In the genomic region with DNA sequence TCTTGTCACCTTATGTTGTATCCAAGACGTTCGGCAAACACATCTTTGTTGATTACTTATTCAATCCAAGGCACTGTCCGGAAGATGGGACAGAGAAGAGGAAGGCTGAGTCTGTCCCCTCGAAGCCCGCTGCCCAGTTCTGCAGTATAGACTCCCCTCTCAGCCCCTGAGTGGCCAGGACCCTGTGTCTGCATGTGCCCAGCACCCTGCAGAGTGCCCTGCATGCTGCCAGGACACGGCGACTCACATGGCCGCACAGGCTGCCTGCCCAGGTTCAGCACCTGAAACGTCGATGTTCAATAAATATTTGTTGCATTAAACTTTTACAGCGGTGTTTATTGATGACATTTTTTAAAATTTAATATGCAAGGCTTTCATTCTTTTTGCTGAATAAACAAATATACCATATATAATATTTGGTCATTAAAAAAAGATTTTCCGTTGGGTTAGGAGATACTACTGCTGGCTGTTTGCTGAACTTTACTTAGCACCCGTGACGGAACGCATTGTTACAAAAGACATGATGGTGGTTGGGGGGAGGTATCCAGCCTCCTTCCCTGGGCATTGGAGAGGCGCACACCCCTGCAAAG, we compare ENCODE assay signal across 21 cellular contexts.
DNase-seq lines count a peak whose midpoint lies in the region; ATAC-seq, FAIRE-seq and TF ChIP-seq lines count a peak whose summit lies in the region.
"Had no signal": no experiment of that assay in that cellular context is flagged by ENCODE, and none has a peak within 500 bp of the region (broad histone marks: within the 10 kb centered on the region; RNA-seq: fewer than 3 reads in every experiment).

No MANE protein-coding gene starts in this region.

- TF ChIP-seq CTCF in HepG2 (CRISPR knock-in tag; IDR thresholded peaks at IDR 0.05), result no peak
- TF ChIP-seq CTCF in right lobe of liver (IDR thresholded peaks at IDR 0.05), result no peak
- TF ChIP-seq CTCF in WTC11 (IDR thresholded peaks at IDR 0.05), result no peak
- no peak for TF ChIP-seq CTCF in gastrocnemius medialis (IDR thresholded peaks at IDR 0.05 in 4 of 5, conservative IDR thresholded peaks at IDR 0.05 in 1 of 5)

- intact Hi-C loops in HepG2 (cut with micrococcal nuclease; ENCODE audit: unreplicated experiment), result no loop called here
- intact Hi-C loops in right lobe of liver (cut with DNase I), result no loop called here
- intact Hi-C loops in gastrocnemius medialis (cut with DNase I; ENCODE audit: low total_unique reads), result no loop called here

- DNase-seq in HepG2 (ENCODE audit: low spot score) (no peak), right lobe of liver (no peak), WTC11 (ENCODE audit: low spot score) (no peak), islet precursor cell (peak; percentile 27), immature natural killer cell (no peak), gastrocnemius medialis (no peak)
- DNase-seq: Caco-2; CD4-positive, CD25-positive, alpha-beta regulatory T cell; CD8-positive, alpha-beta T cell; DMS153; DND-41; H9 had no signal

- no peak overlapping the region for H3K9ac ChIP-seq in HepG2 (ENCODE audit: insufficient read depth, low read depth, low read length)
- H3K9ac ChIP-seq: BLaER1 had no signal

- no peaks in the 10 kb centered on the region for H3K27me3 Mint-ChIP-seq in WTC11 (ENCODE audit: low read depth)
- H3K27me3 Mint-ChIP-seq in immature natural killer cell (ENCODE audit: low read depth in 3 of 3), result peaks cover 0 to 5% (median 0%) of the 10 kb centered on the region in 3 donors
- H3K27me3 Mint-ChIP-seq: B cell; CD4-positive, CD25-positive, alpha-beta regulatory T cell had no signal

- H3K27me3 ChIP-seq in HepG2 (ENCODE audit: control insufficient read depth in 1 of 2, insufficient read depth in 2 of 2, low read length in 2 of 2) (no peaks in the 10 kb centered on the region), right lobe of liver (no peaks in the 10 kb centered on the region), gastrocnemius medialis (no peaks in the 10 kb centered on the region)
- H3K27me3 ChIP-seq: BLaER1 had no signal

- no peak overlapping the region for H3K4me3 ChIP-seq in HepG2 (replicated peaks in 1 of 3; ENCODE audit: insufficient read depth in 1 of 3, low read depth in 2 of 3, low read length in 3 of 3)
- no peak overlapping the region for H3K4me3 ChIP-seq in right lobe of liver
- H3K4me3 ChIP-seq in gastrocnemius medialis, result no peak overlapping the region
- H3K4me3 ChIP-seq: BLaER1, GM23338 had no signal

- TF ChIP-seq EP300 in HepG2 (IDR thresholded peaks at IDR 0.05; ENCODE audit: low read depth in 2 of 2, low read length in 2 of 2), result no peak
- no peak for TF ChIP-seq EP300 in HepG2 (CRISPR knock-in tag; IDR thresholded peaks at IDR 0.05; ENCODE audit: borderline replicate concordance)

- H3K79me2 ChIP-seq in HepG2 (ENCODE audit: insufficient read depth, low read length), result no peaks in the 10 kb centered on the region

- H3K27ac ChIP-seq in HepG2 (ENCODE audit: extremely low read length, insufficient read depth, low read length) (no peak overlapping the region), right lobe of liver (no peak overlapping the region), gastrocnemius medialis (no peak overlapping the region)
- H3K27ac ChIP-seq: BLaER1, C4-2B had no signal

- no peak overlapping the region for H2AFZ ChIP-seq in HepG2 (ENCODE audit: low read length)
- H2AFZ ChIP-seq: GM23338 had no signal

- H3K36me3 Mint-ChIP-seq in WTC11 (no peaks in the 10 kb centered on the region), immature natural killer cell (peaks cover 8 to 20% (median 19%) of the 10 kb centered on the region in 3 donors)

- H3K4me1 ChIP-seq in HepG2 (ENCODE audit: insufficient read depth, low read length) (no peaks in the 10 kb centered on the region), right lobe of liver (no peaks in the 10 kb centered on the region), gastrocnemius medialis (no peaks in the 10 kb centered on the region)
- H3K4me1 ChIP-seq: BLaER1, Caco-2 had no signal

- H4K20me1 ChIP-seq in HepG2 (ENCODE audit: insufficient read depth, low read length), result no peaks in the 10 kb centered on the region
- H4K20me1 ChIP-seq: BLaER1 had no signal

- H3K36me3 ChIP-seq in HepG2 (replicated peaks in 1 of 2; ENCODE audit: control insufficient read depth in 1 of 2, insufficient read depth in 2 of 2, low read length in 2 of 2), result peaks cover 0 to 1% of the 10 kb centered on the region in 2 experiments; a peak in 1 of 5 replicates
- H3K36me3 ChIP-seq in right lobe of liver, result no peaks in the 10 kb centered on the region
- H3K36me3 ChIP-seq in gastrocnemius medialis, result peaks cover 0 to 24% of the 10 kb centered on the region in 2 donors

- H3K4me2 ChIP-seq in HepG2 (ENCODE audit: low read depth, low read length), result no peak overlapping the region
- H3K4me2 ChIP-seq: BLaER1, GM23338 had no signal

- H3K27ac Mint-ChIP-seq in WTC11 (peak overlapping the region; percentile 64; the same call in 1 of the 2 replicates), immature natural killer cell (no peak overlapping the region)
- H3K27ac Mint-ChIP-seq: B cell; CD4-positive, CD25-positive, alpha-beta regulatory T cell; CD8-positive, alpha-beta T cell; GM23338; H9 had no signal

- CTCF ChIA-PET in HepG2 (lab: Yijun Ruan, JAX; ENCODE audit: low intra/inter-chr PET ratio, low total read pairs) (no interaction called here), WTC11 (lab: Charles Lee) (no interaction called here)

- H3K4me3 Mint-ChIP-seq in WTC11, result no peak overlapping the region
- no peak overlapping the region for H3K4me3 Mint-ChIP-seq in immature natural killer cell
- H3K4me3 Mint-ChIP-seq: B cell; CD8-positive, alpha-beta T cell; GM23338; H9 had no signal

- H3K9me3 ChIP-seq in HepG2 (ENCODE audit: low read length), result no peaks in the 10 kb centered on the region
- H3K9me3 ChIP-seq in right lobe of liver, result no peaks in the 10 kb centered on the region
- no peaks in the 10 kb centered on the region for H3K9me3 ChIP-seq in gastrocnemius medialis
- H3K9me3 ChIP-seq: BLaER1, Caco-2 had no signal

- TF ChIP-seq POLR2A in HepG2 (IDR thresholded peaks at IDR 0.05; ENCODE audit: insufficient read depth in 1 of 2, low read depth in 2 of 2, low read length in 2 of 2) (no peak), right lobe of liver (IDR thresholded peaks at IDR 0.05) (no peak), gastrocnemius medialis (IDR thresholded peaks at IDR 0.05) (no peak)

- POLR2A ChIA-PET in HepG2 (lab: Yijun Ruan, JAX), result no interaction called here
- POLR2A ChIA-PET in WTC11 (lab: Charles Lee), result no interaction called here

- H3K4me1 Mint-ChIP-seq in WTC11 (peaks cover 7% of the 10 kb centered on the region; the same call in 1 of the 2 replicates), immature natural killer cell (no peaks in the 10 kb centered on the region)
- H3K4me1 Mint-ChIP-seq: B cell had no signal

- no peaks in the 10 kb centered on the region for H3K9me3 Mint-ChIP-seq in WTC11
- no peaks in the 10 kb centered on the region for H3K9me3 Mint-ChIP-seq in immature natural killer cell
- H3K9me3 Mint-ChIP-seq: GM23338, H9 had no signal

- TF ChIP-seq RAD21 in HepG2 (CRISPR knock-in tag; IDR thresholded peaks at IDR 0.05), result no peak

- no TSS peak for BruUV-seq in HepG2 (replicated peaks; lab: Mats Ljungman, UMichigan)

- in situ Hi-C loops in HepG2 (cut with HindIII; ENCODE audit: extremely low pct_ligation_motif_present, low pct_unique_long_range_greater_than_20kb) (no loop called here), gastrocnemius medialis (cut with MboI; ENCODE audit: low sequenced_read_pairs in 4 of 4) (no loop called here)

- ATAC-seq in HepG2 (no peak), right lobe of liver (no peak), WTC11 (no peak), gastrocnemius medialis (no peak), HG02798 (IDR thresholded peaks at IDR 0.05; ENCODE audit: poor library complexity, unreplicated experiment) (no peak)
- ATAC-seq: CD8-positive, alpha-beta T cell; GM23338; HCT116 had no signal

- FAIRE-seq in HepG2 (lab: Jason Lieb, UNC), result no peak
- FAIRE-seq: G401.6, GM12892, GM19239 had no signal

- WGBS in HepG2 (ENCODE audit: low lambda C conversion rate), result 93% methylated on average over 16 of the region's 16 CpGs
- 92% methylated on average over 10 of the region's 16 CpGs for WGBS in right lobe of liver (ENCODE audit: insufficient coverage, low coverage, low lambda C conversion rate, missing lambda C conversion rate)

TF ChIP-seq in HepG2, 621 proteins besides CTCF, POLR2A, EP300 and RAD21 (continues in another document):
- TF ChIP-seq RARA (CRISPR knock-in tag; IDR thresholded peaks at IDR 0.05) (no peak), IKZF1 (IDR thresholded peaks at IDR 0.05) (no peak), MAFF (IDR thresholded peaks at IDR 0.05; ENCODE audit: low read depth, low read length) (peak; percentile 74), MAFK (conservative IDR thresholded peaks at IDR 0.05 in 1 of 2, IDR thresholded peaks at IDR 0.05 in 1 of 2; ENCODE audit: low read length in 2 of 2) (peak; percentile 30 to 72; a peak in 2 of 4 replicates)

TF ChIP-seq in WTC11, 78 proteins besides CTCF, POLR2A, EP300 and RAD21 (continues in another document):
- no peak for TF ChIP-seq NR1H2 (CRISPR knock-in tag; IDR thresholded peaks at IDR 0.05)
- no peak for TF ChIP-seq NFYB (CRISPR knock-in tag; conservative IDR thresholded peaks at IDR 0.05; ENCODE audit: low read depth)
- TF ChIP-seq TP53 (CRISPR knock-in tag; IDR thresholded peaks at IDR 0.05), result no peak
- TF ChIP-seq RORB (CRISPR knock-in tag; IDR thresholded peaks at IDR 0.05), result no peak
- TF ChIP-seq MAX (CRISPR knock-in tag; IDR thresholded peaks at IDR 0.05), result no peak
- TF ChIP-seq ZNF423 (CRISPR knock-in tag; IDR thresholded peaks at IDR 0.05), result no peak
- TF ChIP-seq, protein P1, sequence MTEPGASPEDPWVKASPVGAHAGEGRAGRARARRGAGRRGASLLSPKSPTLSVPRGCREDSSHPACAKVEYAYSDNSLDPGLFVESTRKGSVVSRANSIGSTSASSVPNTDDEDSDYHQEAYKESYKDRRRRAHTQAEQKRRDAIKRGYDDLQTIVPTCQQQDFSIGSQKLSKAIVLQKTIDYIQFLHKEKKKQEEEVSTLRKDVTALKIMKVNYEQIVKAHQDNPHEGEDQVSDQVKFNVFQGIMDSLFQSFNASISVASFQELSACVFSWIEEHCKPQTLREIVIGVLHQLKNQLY (CRISPR knock-in tag; IDR thresholded peaks at IDR 0.05), result no peak
- no peak for TF ChIP-seq IRF2 (CRISPR knock-in tag; IDR thresholded peaks at IDR 0.05; ENCODE audit: borderline replicate concordance, low read depth)
- TF ChIP-seq, protein P2, sequence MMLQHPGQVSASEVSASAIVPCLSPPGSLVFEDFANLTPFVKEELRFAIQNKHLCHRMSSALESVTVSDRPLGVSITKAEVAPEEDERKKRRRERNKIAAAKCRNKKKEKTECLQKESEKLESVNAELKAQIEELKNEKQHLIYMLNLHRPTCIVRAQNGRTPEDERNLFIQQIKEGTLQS (CRISPR knock-in tag; conservative IDR thresholded peaks at IDR 0.05), result no peak
- no peak for TF ChIP-seq NR3C1 (CRISPR knock-in tag; conservative IDR thresholded peaks at IDR 0.05; ENCODE audit: low read depth)
- no peak for TF ChIP-seq TEAD4 (CRISPR knock-in tag; IDR thresholded peaks at IDR 0.05)
- no peak for TF ChIP-seq JAZF1 (CRISPR knock-in tag; IDR thresholded peaks at IDR 0.05)
